In genomic region chr4:16083217-16084191, GRCh38 we compare ENCODE assay signal across 8 cellular contexts. TPM values are rescaled to one million over a fixed set of nuclear protein-coding genes. Genes with fewer than 3 reads are reported as not detected.
DNase-seq lines count a peak whose midpoint lies in the region; ATAC-seq and TF ChIP-seq lines count a peak whose summit lies in the region.

PROM1 (minus strand) TSS chr4:16084023; CDS start chr4:16075906, 8,117 bp downstream.

- no peak within 1 kb of the TSS for H3K27ac ChIP-seq in CD8-positive, alpha-beta T cell (ENCODE audit: low read depth, low read length)
- no peak within 1 kb of the TSS for H3K27ac ChIP-seq in coronary artery
- peak within 1 kb of the TSS; percentile 59 for H3K27ac ChIP-seq in mesodermal cell (ENCODE audit: low read depth, low read length, severe bottlenecking)
- H3K27ac ChIP-seq in thymus (ENCODE audit: low read depth) = no peak within 1 kb of the TSS

- no peak for DNase-seq in CD8-positive, alpha-beta T cell
- peak; percentile 15 for DNase-seq in NCI-H2029 treated with DMSO at 0.1 percent for 48 hours (lab: John Stamatoyannopoulos, UW)
- DNase-seq in coronary artery (ENCODE audit: low spot score) = no peak
- no peak for DNase-seq in DMS114 treated with DMSO at 0.1 percent for 48 hours (lab: John Stamatoyannopoulos, UW; ENCODE audit: unreplicated experiment)
- no peak for DNase-seq in GOT3 (lab: John Stamatoyannopoulos, UW)

- no peaks in the 10 kb centered on the region for H3K9me3 ChIP-seq in CD8-positive, alpha-beta T cell (ENCODE audit: low read length)
- H3K9me3 ChIP-seq in mesodermal cell (ENCODE audit: control insufficient read depth, low read length) (no peaks in the 10 kb centered on the region), thymus (ENCODE audit: control insufficient read depth) (peaks cover 1% of the 10 kb centered on the region)

- H3K36me3 Mint-ChIP-seq in CD8-positive, alpha-beta T cell = no peaks in the 10 kb centered on the region

- intact Hi-C loops in CD8-positive, alpha-beta T cell (cut with DNase I, micrococcal nuclease) = no loop called here

- peak within 1 kb of the TSS; percentile 76 for H3K4me3 Mint-ChIP-seq in CD8-positive, alpha-beta T cell

- POLR2A ChIA-PET in CD8-positive, alpha-beta T cell (lab: Charles Lee) = no interaction called here

- H3K4me3 ChIP-seq in CD8-positive, alpha-beta T cell (ENCODE audit: low read depth, low read length) = peak within 1 kb of the TSS; percentile 44
- H3K4me3 ChIP-seq in coronary artery (peak within 1 kb of the TSS; percentile 71), mesodermal cell (ENCODE audit: extremely low read depth, insufficient read depth, low read length, poor library complexity, severe bottlenecking) (peak within 1 kb of the TSS; percentile 56), thymus (ENCODE audit: low read length) (peak within 1 kb of the TSS; percentile 33)

- H3K36me3 ChIP-seq in CD8-positive, alpha-beta T cell (ENCODE audit: insufficient read depth, low read length) = no peaks in the 10 kb centered on the region
- no peaks in the 10 kb centered on the region for H3K36me3 ChIP-seq in mesodermal cell (ENCODE audit: control insufficient read depth, insufficient read depth, low read length)
- H3K36me3 ChIP-seq in thymus (ENCODE audit: control insufficient read depth, insufficient read depth) = no peaks in the 10 kb centered on the region

- peaks cover 24% of the 10 kb centered on the region for H3K4me1 ChIP-seq in CD8-positive, alpha-beta T cell (ENCODE audit: insufficient read depth, low read length)
- H3K4me1 ChIP-seq in mesodermal cell (ENCODE audit: control insufficient read depth, insufficient read depth, low read length, poor library complexity, severe bottlenecking) = peaks cover 21% of the 10 kb centered on the region
- no peaks in the 10 kb centered on the region for H3K4me1 ChIP-seq in thymus (ENCODE audit: control insufficient read depth, insufficient read depth, low read length)

- CTCF ChIA-PET in CD8-positive, alpha-beta T cell (lab: Charles Lee) = interaction anchor here (0.5 to 0.6 kb wide), 2 partner anchors 12 to 58 kb away, joined by 3 read pairs; no protein-coding TSS in a partner anchor

- H3K9me3 Mint-ChIP-seq in CD8-positive, alpha-beta T cell = no peaks in the 10 kb centered on the region

- WGBS in mesodermal cell (ENCODE audit: insufficient coverage in 2 of 2), 2 experiments = 3 to 4% methylated on average over 55 to 63 of the region's 83 CpGs
- WGBS in thymus = under 1% methylated on average over 83 of the region's 83 CpGs

- peaks cover 22% of the 10 kb centered on the region for H3K4me1 Mint-ChIP-seq in CD8-positive, alpha-beta T cell (ENCODE audit: low read depth)

- no peak for TF ChIP-seq CTCF in CD8-positive, alpha-beta T cell (IDR thresholded peaks at IDR 0.05)
- no peak for TF ChIP-seq CTCF in coronary artery (IDR thresholded peaks at IDR 0.05)

- peaks cover 62% of the 10 kb centered on the region for H3K27me3 Mint-ChIP-seq in CD8-positive, alpha-beta T cell (ENCODE audit: low read depth)

- H3K27me3 ChIP-seq in CD8-positive, alpha-beta T cell (ENCODE audit: insufficient read depth, low read length) = peaks cover 16% of the 10 kb centered on the region
- H3K27me3 ChIP-seq in thymus (ENCODE audit: control insufficient read depth, insufficient read depth) = peaks cover 43% of the 10 kb centered on the region

- no peak within 1 kb of the TSS for H3K27ac Mint-ChIP-seq in CD8-positive, alpha-beta T cell

- ATAC-seq in CD8-positive, alpha-beta T cell = no peak
- no peak for ATAC-seq in GM19328 (IDR thresholded peaks at IDR 0.05; ENCODE audit: unreplicated experiment)

RNA-seq across cellular contexts. Expression of gene PROM1, which starts in this region (rescaled TPM):
- total RNA-seq in CD8-positive, alpha-beta T cell = not detected
- polyA plus RNA-seq in mesodermal cell (2013, experiment 1 of 2) = 14.7 TPM
- 18.0 TPM for polyA plus RNA-seq in mesodermal cell (2013, experiment 2 of 2)
- 1.0 TPM for polyA plus RNA-seq in thymus
